Comparison of ENCODE assay signal across 21 cellular contexts in the genomic region with DNA sequence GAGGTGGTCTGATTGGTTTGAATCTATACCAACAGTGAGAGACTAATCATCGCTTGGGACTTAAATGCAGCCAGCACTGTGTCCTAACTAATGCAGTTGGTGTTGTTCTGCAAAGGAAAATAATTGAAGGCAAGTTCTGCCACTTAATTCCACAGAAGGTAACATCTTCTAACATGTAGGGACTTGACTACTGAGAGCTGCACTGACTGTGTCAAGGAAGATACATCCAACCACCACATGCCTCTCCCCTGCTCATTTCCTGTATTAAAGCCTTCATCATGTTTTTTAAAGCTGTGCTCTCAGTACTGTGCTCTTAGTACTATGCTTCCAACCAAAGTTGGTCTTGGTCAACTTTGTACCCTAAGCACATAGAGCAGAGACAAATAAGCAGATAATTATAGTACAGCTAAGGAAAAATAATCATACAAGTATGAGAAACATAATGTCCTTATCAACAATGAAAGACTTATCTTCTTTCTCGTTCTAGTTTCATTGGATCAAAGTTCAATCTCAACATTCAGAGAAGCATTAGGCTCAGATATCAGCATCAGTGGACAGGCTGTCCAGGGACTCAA. TPM values are rescaled to one million over a fixed set of nuclear protein-coding genes. Genes with fewer than 3 reads are reported as not detected.
A peak's percentile ranks its signal among the peaks of the same experiment; 100 is the strongest.
DNase-seq lines count a peak whose midpoint lies in the region; ATAC-seq, FAIRE-seq and TF ChIP-seq lines count a peak whose summit lies in the region.
"Had no signal": no experiment of that assay in that cellular context is flagged by ENCODE, and none has a peak within 500 bp of the region (broad histone marks: within the 10 kb centered on the region; RNA-seq: fewer than 3 reads in every experiment).

No MANE protein-coding gene starts in this region.

- no peak for ATAC-seq in HepG2
- no peak for ATAC-seq in right lobe of liver
- ATAC-seq in RWPE2 (ENCODE audit: low read depth), result peak; percentile 75
- ATAC-seq in foreskin keratinocyte, result peak; percentile 69
- ATAC-seq in HG03565 (IDR thresholded peaks at IDR 0.05; ENCODE audit: unreplicated experiment), result no peak
- no peak for ATAC-seq in T-helper 17 cell
- ATAC-seq: A549 had no signal

- H3K4me3 ChIP-seq in HepG2 (replicated peaks in 1 of 3; ENCODE audit: insufficient read depth in 1 of 3, low read depth in 2 of 3, low read length in 3 of 3), result no peak overlapping the region
- no peak overlapping the region for H3K4me3 ChIP-seq in right lobe of liver
- H3K4me3 ChIP-seq in RWPE2 (ENCODE audit: severe bottlenecking), result no peak overlapping the region
- H3K4me3 ChIP-seq in small intestine (ENCODE audit: low read depth in 1 of 2, low read length in 2 of 2), result no peak overlapping the region
- H3K4me3 ChIP-seq: A549, SJSA1 had no signal

- H3K4me1 ChIP-seq in HepG2 (ENCODE audit: insufficient read depth, low read length), result peaks cover 32% of the 10 kb centered on the region
- peaks cover 0 to 67% (median 9%) of the 10 kb centered on the region in 4 donors for H3K4me1 ChIP-seq in right lobe of liver
- peaks cover 19% of the 10 kb centered on the region for H3K4me1 ChIP-seq in RWPE2 (ENCODE audit: insufficient read depth, poor library complexity, severe bottlenecking)
- H3K4me1 ChIP-seq in foreskin keratinocyte, result peaks cover 33% of the 10 kb centered on the region
- H3K4me1 ChIP-seq in small intestine (ENCODE audit: control insufficient read depth in 2 of 2, insufficient read depth in 1 of 2, low read depth in 1 of 2, low read length in 1 of 2), result peaks cover 12 to 24% of the 10 kb centered on the region in 2 donors
- H3K4me1 ChIP-seq: BE2C, SJSA1 had no signal

- TF ChIP-seq CTCF in HepG2 (CRISPR knock-in tag; IDR thresholded peaks at IDR 0.05) (no peak), right lobe of liver (IDR thresholded peaks at IDR 0.05) (no peak), RWPE2 (IDR thresholded peaks at IDR 0.05; ENCODE audit: poor library complexity, severe bottlenecking) (no peak), foreskin keratinocyte (conservative IDR thresholded peaks at IDR 0.05) (no peak)

- no peak for TF ChIP-seq POLR2A in HepG2 (IDR thresholded peaks at IDR 0.05; ENCODE audit: insufficient read depth in 1 of 2, low read depth in 2 of 2, low read length in 2 of 2)
- TF ChIP-seq POLR2A in right lobe of liver (IDR thresholded peaks at IDR 0.05), result no peak

- H3K79me2 ChIP-seq in HepG2 (ENCODE audit: insufficient read depth, low read length), result no peaks in the 10 kb centered on the region

- in situ Hi-C loops in HepG2 (cut with HindIII; ENCODE audit: extremely low pct_ligation_motif_present, low pct_unique_long_range_greater_than_20kb), result no loop called here

- H3K27me3 ChIP-seq in HepG2 (ENCODE audit: control insufficient read depth in 1 of 2, insufficient read depth in 2 of 2, low read length in 2 of 2), result no peaks in the 10 kb centered on the region
- H3K27me3 ChIP-seq in right lobe of liver, result no peaks in the 10 kb centered on the region
- no peaks in the 10 kb centered on the region for H3K27me3 ChIP-seq in RWPE2 (ENCODE audit: insufficient read depth, poor library complexity, severe bottlenecking)
- no peaks in the 10 kb centered on the region for H3K27me3 ChIP-seq in foreskin keratinocyte
- H3K27me3 ChIP-seq in small intestine (ENCODE audit: control insufficient read depth in 2 of 2, insufficient read depth in 2 of 2, low read length in 2 of 2), result peaks cover 0 to 3% of the 10 kb centered on the region in 2 donors
- H3K27me3 ChIP-seq: SJSA1 had no signal

- POLR2A ChIA-PET in HepG2 (lab: Yijun Ruan, JAX), result no interaction called here

- peaks cover 3% of the 10 kb centered on the region for H3K36me3 Mint-ChIP-seq in T-helper 17 cell (ENCODE audit: low read depth)
- H3K36me3 Mint-ChIP-seq: CD4-positive, CD25-positive, alpha-beta regulatory T cell had no signal

- H3K4me2 ChIP-seq in HepG2 (ENCODE audit: low read depth, low read length), result no peak overlapping the region
- H3K4me2 ChIP-seq: A549 had no signal

- H3K4me3 Mint-ChIP-seq in T-helper 17 cell, result no peak overlapping the region
- H3K4me3 Mint-ChIP-seq: CD4-positive, CD25-positive, alpha-beta regulatory T cell; HFFc6 had no signal

- H3K9me3 ChIP-seq in HepG2 (ENCODE audit: low read length), result no peaks in the 10 kb centered on the region
- H3K9me3 ChIP-seq in right lobe of liver, result no peaks in the 10 kb centered on the region
- H3K9me3 ChIP-seq in RWPE2 (ENCODE audit: severe bottlenecking), result no peaks in the 10 kb centered on the region
- no peaks in the 10 kb centered on the region for H3K9me3 ChIP-seq in small intestine (ENCODE audit: control insufficient read depth, low read depth)
- H3K9me3 ChIP-seq in T-helper 17 cell (ENCODE audit: control insufficient read depth, low read length, poor library complexity, severe bottlenecking), result no peaks in the 10 kb centered on the region
- H3K9me3 ChIP-seq: A549, BE2C, SJSA1 had no signal

- peaks cover 26% of the 10 kb centered on the region for H3K27me3 Mint-ChIP-seq in T-helper 17 cell

- no peak overlapping the region for H3K27ac ChIP-seq in HepG2 (ENCODE audit: extremely low read length, insufficient read depth, low read length)
- peak overlapping the region in 1 of 3 donors; percentile 95 for H3K27ac ChIP-seq in right lobe of liver
- no peak overlapping the region for H3K27ac ChIP-seq in RWPE2 (ENCODE audit: poor library complexity, severe bottlenecking)
- H3K27ac ChIP-seq in foreskin keratinocyte, result no peak overlapping the region
- peak overlapping the region; percentile 22 to 41 for H3K27ac ChIP-seq in small intestine (ENCODE audit: low read depth in 1 of 2, low read length in 1 of 2)
- H3K27ac ChIP-seq: A549, SJSA1 had no signal

- H3K36me3 ChIP-seq in HepG2 (replicated peaks in 1 of 2; ENCODE audit: control insufficient read depth in 1 of 2, insufficient read depth in 2 of 2, low read length in 2 of 2) (no peaks in the 10 kb centered on the region), right lobe of liver (peaks cover 0 to 18% (median 0%) of the 10 kb centered on the region in 4 donors), RWPE2 (ENCODE audit: low read depth) (no peaks in the 10 kb centered on the region), small intestine (ENCODE audit: control insufficient read depth in 2 of 2, insufficient read depth in 2 of 2, low read length in 2 of 2) (no peaks in the 10 kb centered on the region)
- H3K36me3 ChIP-seq: BE2C, SJSA1 had no signal

- H3K4me1 Mint-ChIP-seq in T-helper 17 cell, result no peaks in the 10 kb centered on the region

- no peak for TF ChIP-seq RAD21 in HepG2 (CRISPR knock-in tag; IDR thresholded peaks at IDR 0.05)

- H2AFZ ChIP-seq in HepG2 (ENCODE audit: low read length), result peak overlapping the region; percentile 21

- 67% methylated on average over 2 of the region's 2 CpGs for WGBS in HepG2 (ENCODE audit: low lambda C conversion rate)
- 53% methylated on average over 2 of the region's 2 CpGs for WGBS in right lobe of liver (ENCODE audit: insufficient coverage, low coverage, low lambda C conversion rate, missing lambda C conversion rate)
- WGBS in small intestine, 3 donors, result 56 to 78% (median 76%) methylated on average over 2 of the region's 2 CpGs

- BruUV-seq in HepG2 (replicated peaks; lab: Mats Ljungman, UMichigan), result no TSS peak

- FAIRE-seq in HepG2 (lab: Jason Lieb, UNC), result no peak
- no peak for FAIRE-seq in small intestine (lab: Jason Lieb, UNC)
- FAIRE-seq: A549 had no signal

- CTCF ChIA-PET in HepG2 (lab: Yijun Ruan, JAX; ENCODE audit: low intra/inter-chr PET ratio, low total read pairs), result no interaction called here

- TF ChIP-seq EP300 in HepG2 (IDR thresholded peaks at IDR 0.05; ENCODE audit: low read depth in 2 of 2, low read length in 2 of 2), result no peak
- TF ChIP-seq EP300 in HepG2 (CRISPR knock-in tag; IDR thresholded peaks at IDR 0.05; ENCODE audit: borderline replicate concordance), result no peak

- intact Hi-C loops in HepG2 (cut with micrococcal nuclease; ENCODE audit: unreplicated experiment), result no loop called here
- intact Hi-C loops in right lobe of liver (cut with DNase I), result no loop called here

- DNase-seq in HepG2 (ENCODE audit: low spot score) (no peak), right lobe of liver (no peak), RWPE2 (ENCODE audit: low spot score) (no peak), foreskin keratinocyte (peak; percentile 58 to 78), small intestine (peak; percentile 91), HuH-7.5 (ENCODE audit: low spot score) (no peak), T-helper 17 cell (no peak)
- DNase-seq: BE2C; H7; HFFc6; KBM-7; NCI-H1105 treated with DMSO at 0.1 percent for 48 hours; NCI-H2029 treated with DMSO at 0.1 percent for 48 hours; NCI-H345; NCI-H524; NCI-H774; NK-92 treated with Interleukin-12 subunit alpha and Interleukin-12 subunit beta, amount 100 ng/mL, for 24 hours had no signal

- no peak overlapping the region for H3K9ac ChIP-seq in HepG2 (ENCODE audit: insufficient read depth, low read depth, low read length)

- H4K20me1 ChIP-seq in HepG2 (ENCODE audit: insufficient read depth, low read length), result no peaks in the 10 kb centered on the region

- H3K27ac Mint-ChIP-seq in T-helper 17 cell, result no peak overlapping the region
- H3K27ac Mint-ChIP-seq: CD4-positive, CD25-positive, alpha-beta regulatory T cell; HFFc6 had no signal

RNA-seq across cellular contexts. Expression of a gene that starts 2.8 kb away (rescaled TPM):
- total RNA-seq in HepG2 (2016; rRNA removed; fragmentation: Illumina TruSeq; extraction: Trizol) (0.11 and 0.35 TPM in 2 replicates), right lobe of liver (over 10,000 TPM in 1 of 6 experiments, 1,000 to 10,000 TPM in 2, 100 to 1,000 TPM in 3; 443 to 12,747 (median 1,120) TPM), foreskin keratinocyte (not detected in 2 replicates), T-helper 17 cell (not detected)
- 0.09 TPM in 1 of 2 replicates, not detected in the other for total RNA-seq in HepG2 (2016; cell fraction: cytosol; rRNA removed; fragmentation: Illumina TruSeq; extraction: Trizol; ENCODE audit: low read depth)
- total RNA-seq in HepG2 (2016; cell fraction: insoluble cytoplasmic fraction; rRNA removed; fragmentation: Illumina TruSeq; extraction: Trizol), result 0.17 and 0.18 TPM in 2 replicates
- total RNA-seq in HepG2 (2016; cell fraction: membrane; rRNA removed; fragmentation: Illumina TruSeq; extraction: Trizol), result 0.25 and 0.28 TPM in 2 replicates
- total RNA-seq in HepG2 (2016; cell fraction: nucleus; rRNA removed; fragmentation: Illumina TruSeq; extraction: Trizol), result 0.53 TPM in 1 of 2 replicates, not detected in the other
- polyA plus RNA-seq in HepG2 (2011; rRNA removed) (0.07 and 0.24 TPM in 2 replicates), foreskin keratinocyte (not detected in 2 replicates), small intestine (100 to 1,000 TPM in 2 of 3 donors, 10 to 100 TPM in 1; 13.6 to 310 (median 181) TPM)
- 0.07 and 0.10 TPM in 2 replicates for polyA plus RNA-seq in HepG2 (2011; cell fraction: cytosol; rRNA removed)
- 0.13 and 0.28 TPM in 2 replicates for polyA plus RNA-seq in HepG2 (2011; cell fraction: nucleus; rRNA removed)
- polyA plus RNA-seq in HepG2 (2012), result 0.32 and 0.55 TPM in 2 replicates
- polyA plus RNA-seq in HepG2 (2016; cell fraction: cytosol; fragmentation: Illumina TruSeq; extraction: Trizol; ENCODE audit: low read depth), result 0.09 TPM in 1 of 2 replicates, not detected in the other
- polyA plus RNA-seq in HepG2 (2016; cell fraction: insoluble cytoplasmic fraction; fragmentation: Illumina TruSeq; extraction: Trizol; ENCODE audit: low read depth), result 0.21 and 0.24 TPM in 2 replicates
- 0.07 and 0.09 TPM in 2 replicates for polyA plus RNA-seq in HepG2 (2016; cell fraction: membrane; fragmentation: Illumina TruSeq; extraction: Trizol; ENCODE audit: low read depth)
- 0.31 and 0.35 TPM in 2 replicates for polyA plus RNA-seq in HepG2 (2016; cell fraction: nucleus; fragmentation: Illumina TruSeq; extraction: Trizol; ENCODE audit: insufficient read depth, low read depth)
- polyA minus RNA-seq in HepG2 (2011; rRNA and poly(A)+ RNA removed; ENCODE audit: low replicate concordance), result 0.08 TPM in 1 of 2 replicates, not detected in the other
- polyA minus RNA-seq in HepG2 (2011; cell fraction: cytosol; rRNA and poly(A)+ RNA removed), result not detected in 2 replicates
- 0.75 TPM in 1 of 2 replicates, not detected in the other for polyA minus RNA-seq in HepG2 (2011; cell fraction: nucleus; rRNA and poly(A)+ RNA removed)
- total RNA-seq: CD4-positive, CD25-positive, alpha-beta regulatory T cell; H7; HFFc6; SJSA1 had no signal
- polyA plus RNA-seq: CD4-positive, CD25-positive, alpha-beta regulatory T cell had no signal

RNA-seq across cellular contexts. Expression of a gene that starts 41.0 kb away (rescaled TPM):
- total RNA-seq in HepG2 (2016; rRNA removed; fragmentation: Illumina TruSeq; extraction: Trizol), result 0.55 and 3.1 TPM in 2 replicates
- total RNA-seq in HepG2 (2016; cell fraction: cytosol; rRNA removed; fragmentation: Illumina TruSeq; extraction: Trizol; ENCODE audit: low read depth), result 0.53 and 1.0 TPM in 2 replicates
- total RNA-seq in HepG2 (2016; cell fraction: insoluble cytoplasmic fraction; rRNA removed; fragmentation: Illumina TruSeq; extraction: Trizol), result 0.18 and 2.9 TPM in 2 replicates
- 0.31 and 0.69 TPM in 2 replicates for total RNA-seq in HepG2 (2016; cell fraction: membrane; rRNA removed; fragmentation: Illumina TruSeq; extraction: Trizol)
- 5.4 and 8.3 TPM in 2 replicates for total RNA-seq in HepG2 (2016; cell fraction: nucleus; rRNA removed; fragmentation: Illumina TruSeq; extraction: Trizol)
- 2.3 and 2.4 TPM in 2 replicates for polyA plus RNA-seq in HepG2 (2011; rRNA removed)
- polyA plus RNA-seq in HepG2 (2011; cell fraction: cytosol; rRNA removed), result 0.54 and 0.79 TPM in 2 replicates
- polyA plus RNA-seq in HepG2 (2011; cell fraction: nucleus; rRNA removed), result 3.7 and 7.4 TPM in 2 replicates
- polyA plus RNA-seq in HepG2 (2012), result 1.7 and 4.7 TPM in 2 replicates
- 0.09 and 0.25 TPM in 2 replicates for polyA plus RNA-seq in HepG2 (2016; cell fraction: cytosol; fragmentation: Illumina TruSeq; extraction: Trizol; ENCODE audit: low read depth)
- 0.34 TPM in 1 of 2 replicates, not detected in the other for polyA plus RNA-seq in HepG2 (2016; cell fraction: insoluble cytoplasmic fraction; fragmentation: Illumina TruSeq; extraction: Trizol; ENCODE audit: low read depth)
- polyA plus RNA-seq in HepG2 (2016; cell fraction: membrane; fragmentation: Illumina TruSeq; extraction: Trizol; ENCODE audit: low read depth), result 0.28 TPM in 1 of 2 replicates, not detected in the other
- polyA plus RNA-seq in HepG2 (2016; cell fraction: nucleus; fragmentation: Illumina TruSeq; extraction: Trizol; ENCODE audit: insufficient read depth, low read depth), result 5.7 and 6.2 TPM in 2 replicates
- not detected in 2 replicates for polyA minus RNA-seq in HepG2 (2011; rRNA and poly(A)+ RNA removed; ENCODE audit: low replicate concordance)
- not detected in 2 replicates for polyA minus RNA-seq in HepG2 (2011; cell fraction: cytosol; rRNA and poly(A)+ RNA removed)
- polyA minus RNA-seq in HepG2 (2011; cell fraction: nucleus; rRNA and poly(A)+ RNA removed), result 7.3 and 8.2 TPM in 2 replicates
- 100 to 1,000 TPM in 1 of 6 experiments, 10 to 100 TPM in 3, 1 to 10 TPM in 2; 4.9 to 132 (median 22.5) TPM for total RNA-seq in right lobe of liver
- total RNA-seq in foreskin keratinocyte, result not detected in 2 replicates
- polyA plus RNA-seq in foreskin keratinocyte, result not detected in 2 replicates
- polyA plus RNA-seq in small intestine, result not detected
- total RNA-seq in T-helper 17 cell, result not detected
- total RNA-seq: CD4-positive, CD25-positive, alpha-beta regulatory T cell; H7; HFFc6; SJSA1 had no signal
- polyA plus RNA-seq: A549; CD4-positive, CD25-positive, alpha-beta regulatory T cell had no signal

RNA-seq across cellular contexts. Expression of a gene that starts 51.8 kb away (rescaled TPM):
- total RNA-seq in HepG2 (2016; rRNA removed; fragmentation: Illumina TruSeq; extraction: Trizol) (6.4 and 6.6 TPM in 2 replicates), right lobe of liver (100 to 1,000 TPM in 4 of 6 experiments, 10 to 100 TPM in 2; 19.8 to 623 (median 340) TPM), foreskin keratinocyte (not detected in 2 replicates), T-helper 17 cell (not detected)
- total RNA-seq in HepG2 (2016; cell fraction: cytosol; rRNA removed; fragmentation: Illumina TruSeq; extraction: Trizol; ENCODE audit: low read depth), result 1.1 and 1.4 TPM in 2 replicates
- total RNA-seq in HepG2 (2016; cell fraction: insoluble cytoplasmic fraction; rRNA removed; fragmentation: Illumina TruSeq; extraction: Trizol), result 5.7 and 6.4 TPM in 2 replicates
- 2.3 and 2.5 TPM in 2 replicates for total RNA-seq in HepG2 (2016; cell fraction: membrane; rRNA removed; fragmentation: Illumina TruSeq; extraction: Trizol)
- 6.7 and 7.7 TPM in 2 replicates for total RNA-seq in HepG2 (2016; cell fraction: nucleus; rRNA removed; fragmentation: Illumina TruSeq; extraction: Trizol)
- polyA plus RNA-seq in HepG2 (2011; rRNA removed) (5.7 and 5.8 TPM in 2 replicates), foreskin keratinocyte (not detected in 2 replicates), small intestine (1 to 10 TPM in 2 of 3 donors, under 1 TPM in 1; 0.45 to 2.9 (median 1.4) TPM)
- polyA plus RNA-seq in HepG2 (2011; cell fraction: cytosol; rRNA removed), result 1.5 and 3.1 TPM in 2 replicates
- polyA plus RNA-seq in HepG2 (2011; cell fraction: nucleus; rRNA removed), result 5.9 and 6.8 TPM in 2 replicates
- polyA plus RNA-seq in HepG2 (2012), result 10.4 and 10.9 TPM in 2 replicates
- 0.79 and 0.80 TPM in 2 replicates for polyA plus RNA-seq in HepG2 (2016; cell fraction: cytosol; fragmentation: Illumina TruSeq; extraction: Trizol; ENCODE audit: low read depth)
- 5.8 and 6.0 TPM in 2 replicates for polyA plus RNA-seq in HepG2 (2016; cell fraction: insoluble cytoplasmic fraction; fragmentation: Illumina TruSeq; extraction: Trizol; ENCODE audit: low read depth)
- 1.9 and 2.2 TPM in 2 replicates for polyA plus RNA-seq in HepG2 (2016; cell fraction: membrane; fragmentation: Illumina TruSeq; extraction: Trizol; ENCODE audit: low read depth)
- polyA plus RNA-seq in HepG2 (2016; cell fraction: nucleus; fragmentation: Illumina TruSeq; extraction: Trizol; ENCODE audit: insufficient read depth, low read depth), result 7.5 and 7.8 TPM in 2 replicates
- 0.38 TPM in 1 of 2 replicates, not detected in the other for polyA minus RNA-seq in HepG2 (2011; rRNA and poly(A)+ RNA removed; ENCODE audit: low replicate concordance)
- 1.8 and 1.9 TPM in 2 replicates for polyA minus RNA-seq in HepG2 (2011; cell fraction: cytosol; rRNA and poly(A)+ RNA removed)
- polyA minus RNA-seq in HepG2 (2011; cell fraction: nucleus; rRNA and poly(A)+ RNA removed), result 5.2 and 8.2 TPM in 2 replicates
- total RNA-seq: CD4-positive, CD25-positive, alpha-beta regulatory T cell; H7; SJSA1 had no signal
- polyA plus RNA-seq: CD4-positive, CD25-positive, alpha-beta regulatory T cell had no signal

Comparison
In these comparisons a context has a peak if more than half of its experiments do, and no peak if none do; other contexts are left out.
1. RNA of a gene that starts 2.8 kb away (total RNA-seq): 443 to 12,747 TPM in right lobe of liver; 0.09 to 0.53 TPM in HepG2, not detected in foreskin keratinocyte and not detected in T-helper 17 cell; every median in the first group is over 100 times any median in the second.
2. ATAC-seq: peak in RWPE2 (single experiment) and foreskin keratinocyte (single experiment); none in HepG2 (single experiment), right lobe of liver (0 of 4), HG03565 (single experiment) and T-helper 17 cell (single experiment).
3. DNase-seq: peak in foreskin keratinocyte (2 of 2) and small intestine (single experiment); none in HepG2 (single experiment), right lobe of liver (0 of 3), RWPE2 (single experiment), HuH-7.5 (single experiment) and T-helper 17 cell (0 of 3).
4. H3K27ac ChIP-seq: peak in small intestine (2 of 2); none in HepG2 (single experiment), RWPE2 (single experiment) and foreskin keratinocyte (single experiment).